ENCODE assay signal across 11 cellular contexts in the genomic region with DNA sequence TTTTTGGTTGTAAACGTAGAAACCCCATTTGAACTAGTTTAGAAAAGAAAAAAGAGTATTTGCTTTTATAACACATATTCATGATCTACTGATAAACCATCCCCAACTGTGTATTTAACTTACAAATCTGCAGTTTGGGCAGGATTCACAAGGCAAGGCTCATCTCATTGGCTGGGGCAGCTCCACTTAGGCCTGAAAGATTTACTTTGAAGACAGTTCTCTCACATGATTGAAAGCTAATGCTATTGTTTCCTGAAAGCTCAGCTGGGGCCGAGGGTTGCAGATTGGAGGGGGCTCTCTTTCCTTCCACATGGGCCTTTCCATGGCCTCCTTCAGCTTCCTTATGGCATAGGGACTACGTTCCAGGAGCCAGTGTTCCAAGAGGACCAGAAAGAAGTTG. TPM values are rescaled to one million over a fixed set of nuclear protein-coding genes. Genes with fewer than 3 reads are reported as not detected.
DNase-seq lines count a peak whose midpoint lies in the region; ATAC-seq and TF ChIP-seq lines count a peak whose summit lies in the region.
"Had no signal": no experiment of that assay in that cellular context is flagged by ENCODE, and none has a peak within 500 bp of the region (broad histone marks: within the 10 kb centered on the region; RNA-seq: fewer than 3 reads in every experiment).

No MANE protein-coding gene starts in this region.

- in situ Hi-C loops in mammary epithelial cell (cut with MboI; ENCODE audit: low sequenced_read_pairs in 2 of 2) = no loop called here

- no peaks in the 10 kb centered on the region for H3K23me2 ChIP-seq in H9 (ENCODE audit: insufficient read length, low read depth, low read length, poor library complexity, severe bottlenecking)

- no peak overlapping the region for H2BK12ac ChIP-seq in H9 (ENCODE audit: insufficient read length, low read depth, low read length)

- CTCF ChIA-PET in mammary epithelial cell (lab: Charles Lee; ENCODE audit: low non-redundant PET) = no interaction called here
- CTCF ChIA-PET in HEK293T (lab: Yijun Ruan, JAX) = no interaction called here

- H2AK5ac ChIP-seq in H9 (ENCODE audit: insufficient read length, low read length) = no peak overlapping the region

- H3T11ph ChIP-seq in H9 (ENCODE audit: low read length) = no peak overlapping the region

- H2BK5ac ChIP-seq in H9 (ENCODE audit: insufficient read length, low read length) = no peak overlapping the region

- H3K18ac ChIP-seq in H9 (ENCODE audit: insufficient read length, low read depth, low read length) = no peak overlapping the region

- WGBS in mammary epithelial cell (ENCODE audit: low coverage, missing lambda C conversion rate) = 38% methylated on average over 3 of the region's 3 CpGs
- WGBS in upper lobe of left lung, 2 donors = 51 to 64% methylated on average over 3 of the region's 3 CpGs
- WGBS in H9 (ENCODE audit: extremely low coverage, insufficient read length, low lambda C conversion rate) = no CpG with 5 or more reads among the region's 3 CpGs

- H2AFZ ChIP-seq in mammary epithelial cell (ENCODE audit: low read depth, low read length) (peak overlapping the region; percentile 49), H9 (ENCODE audit: low read length) (no peak overlapping the region)

- no TSS peak for BruUV-seq in mammary epithelial cell (replicated peaks; lab: Mats Ljungman, UMichigan)

- no peak overlapping the region for H4K91ac ChIP-seq in H9 (ENCODE audit: insufficient read length, low read depth, low read length)

- no peaks in the 10 kb centered on the region for H3K79me1 ChIP-seq in H9 (ENCODE audit: insufficient read depth, low read depth, low read length, poor library complexity, severe bottlenecking)

- no peaks in the 10 kb centered on the region for H3K9me3 ChIP-seq in mammary epithelial cell (replicated peaks; ENCODE audit: insufficient read depth, low read length)
- H3K9me3 ChIP-seq in breast epithelium = peaks cover 0 to 15% of the 10 kb centered on the region in 2 donors
- H3K9me3 ChIP-seq in upper lobe of left lung = peaks cover 4 to 7% (median 5%) of the 10 kb centered on the region in 4 donors
- H3K9me3 ChIP-seq in H9 (ENCODE audit: control insufficient read depth, low read depth, low read length) = no peaks in the 10 kb centered on the region

- no peaks in the 10 kb centered on the region for H4K20me1 ChIP-seq in mammary epithelial cell (ENCODE audit: insufficient read depth, low read length)
- H4K20me1 ChIP-seq in H9 (ENCODE audit: control insufficient read depth, insufficient read depth, insufficient read length) = no peaks in the 10 kb centered on the region

- H3K4me1 ChIP-seq in mammary epithelial cell (ENCODE audit: insufficient read depth, low read length) (no peaks in the 10 kb centered on the region), breast epithelium (no peaks in the 10 kb centered on the region), upper lobe of left lung (no peaks in the 10 kb centered on the region), H9 (ENCODE audit: insufficient read depth, low read length) (no peaks in the 10 kb centered on the region)

- H3K14ac ChIP-seq in H9 (ENCODE audit: insufficient read depth, low read length) = no peak overlapping the region

- no peak overlapping the region for H4K8ac ChIP-seq in H9 (replicated peaks; ENCODE audit: insufficient read length, low read depth, low read length)

- TF ChIP-seq CTCF in mammary epithelial cell (conservative IDR thresholded peaks at IDR 0.05 in 1 of 2, IDR thresholded peaks at IDR 0.05 in 1 of 2; ENCODE audit: extremely low read depth in 1 of 2, insufficient read depth in 1 of 2, low read depth in 1 of 2, low read length in 2 of 2) (no peak), breast epithelium (IDR thresholded peaks at IDR 0.05) (no peak), upper lobe of left lung (IDR thresholded peaks at IDR 0.05) (no peak), H9 (conservative IDR thresholded peaks at IDR 0.05) (no peak)

- POLR2A ChIA-PET in HEK293T (lab: Yijun Ruan, JAX) = no interaction called here

- no peaks in the 10 kb centered on the region for H3K27me3 Mint-ChIP-seq in activated T-helper 2 cell treated with anti-CD3 and anti-CD28 coated beads, Interferon-gamma antibody, Interleukin-2, Interleukin-4, amounts not matched to agents 10 μg/mL and 5 μg/mL and 100 μg/mL, durations not matched to agents 14 hours and 24 hours and 36 hours (ENCODE audit: low read depth)
- H3K27me3 Mint-ChIP-seq in H9 (ENCODE audit: low read depth) = no peaks in the 10 kb centered on the region

- H3K36me3 ChIP-seq in mammary epithelial cell (ENCODE audit: insufficient read depth, low read length) (no peaks in the 10 kb centered on the region), breast epithelium (no peaks in the 10 kb centered on the region), upper lobe of left lung (no peaks in the 10 kb centered on the region)

- TF ChIP-seq POLR2A in breast epithelium (IDR thresholded peaks at IDR 0.05) (no peak), upper lobe of left lung (IDR thresholded peaks at IDR 0.05) (no peak)

- H3K4me3 Mint-ChIP-seq in activated T-helper 2 cell treated with anti-CD3 and anti-CD28 coated beads, Interferon-gamma antibody, Interleukin-2, Interleukin-4, amounts not matched to agents 10 μg/mL and 5 μg/mL and 100 μg/mL, durations not matched to agents 14 hours and 24 hours and 36 hours (ENCODE audit: low read depth) = peak overlapping the region; percentile 74
- no peak overlapping the region for H3K4me3 Mint-ChIP-seq in H9

- H3K4me1 Mint-ChIP-seq in activated T-helper 2 cell treated with anti-CD3 and anti-CD28 coated beads, Interferon-gamma antibody, Interleukin-2, Interleukin-4, amounts not matched to agents 10 μg/mL and 5 μg/mL and 100 μg/mL, durations not matched to agents 14 hours and 24 hours and 36 hours (ENCODE audit: low read depth) = peaks cover 38% of the 10 kb centered on the region
- peaks cover 3 to 8% of the 10 kb centered on the region in 2 experiments; a peak in 3 of 4 replicates for H3K4me1 Mint-ChIP-seq in H9

- H3K4me3 ChIP-seq in mammary epithelial cell (replicated peaks in 1 of 3; ENCODE audit: insufficient read depth in 1 of 3, low read depth in 2 of 3, low read length in 3 of 3) = no peak overlapping the region
- no peak overlapping the region for H3K4me3 ChIP-seq in breast epithelium
- peak overlapping the region in 2 of 4 donors; percentile 13 to 30 for H3K4me3 ChIP-seq in upper lobe of left lung

- no peak overlapping the region for H2BK20ac ChIP-seq in H9 (ENCODE audit: low read depth, low read length, poor library complexity, severe bottlenecking)

- H3K4me2 ChIP-seq in mammary epithelial cell (ENCODE audit: insufficient read depth, low read depth, low read length) (no peak overlapping the region), H9 (ENCODE audit: insufficient read depth, insufficient read length, low read length) (no peak overlapping the region)

- intact Hi-C loops in mammary epithelial cell (cut with micrococcal nuclease) = no loop called here
- intact Hi-C loops in breast epithelium (cut with DNase I; ENCODE audit: low total_unique reads) = no loop called here
- intact Hi-C loops in activated T-helper 2 cell treated with anti-CD3 and anti-CD28 coated beads, Interferon-gamma antibody, Interleukin-2, Interleukin-4, amounts not matched to agents 10 μg/mL and 5 μg/mL and 100 μg/mL, durations not matched to agents 14 hours and 24 hours and 36 hours (cut with micrococcal nuclease) = loop anchor here (2.0 kb wide), 1 partner anchor 28 kb away; no protein-coding TSS in a partner anchor

- dilution Hi-C loops in mammary epithelial cell (cut with HindIII; ENCODE audit: low sequenced_read_pairs) = no loop called here

- H3K4ac ChIP-seq in H9 (ENCODE audit: low read depth, low read length) = no peak overlapping the region

- peak overlapping the region; percentile 90 for H3K27ac Mint-ChIP-seq in activated T-helper 2 cell treated with anti-CD3 and anti-CD28 coated beads, Interferon-gamma antibody, Interleukin-2, Interleukin-4, amounts not matched to agents 10 μg/mL and 5 μg/mL and 100 μg/mL, durations not matched to agents 14 hours and 24 hours and 36 hours
- no peak overlapping the region; a peak in 1 of 7 replicates for H3K27ac Mint-ChIP-seq in H9

- H3K27me3 ChIP-seq in mammary epithelial cell (ENCODE audit: insufficient read depth, low read length) (no peaks in the 10 kb centered on the region), breast epithelium (no peaks in the 10 kb centered on the region), upper lobe of left lung (no peaks in the 10 kb centered on the region), H9 (ENCODE audit: insufficient read depth, low read length) (no peaks in the 10 kb centered on the region)

- no peak overlapping the region for H4K5ac ChIP-seq in H9 (ENCODE audit: insufficient read length, low read depth, low read length)

- H3K27ac ChIP-seq in mammary epithelial cell (ENCODE audit: insufficient read depth, low read depth, low read length) = no peak overlapping the region
- no peak overlapping the region for H3K27ac ChIP-seq in breast epithelium
- peak overlapping the region in 3 of 4 donors; percentile 21 to 55 (median 38) for H3K27ac ChIP-seq in upper lobe of left lung
- H3K27ac ChIP-seq in H9 (ENCODE audit: insufficient read length, low read depth, low read length) = no peak overlapping the region

- no peak overlapping the region for H2BK15ac ChIP-seq in H9 (ENCODE audit: low read depth, low read length)

- H3K56ac ChIP-seq in H9 (ENCODE audit: insufficient read length, low read depth, low read length) = no peak overlapping the region

- H2BK120ac ChIP-seq in H9 (ENCODE audit: low read depth, low read length, poor library complexity, severe bottlenecking) = no peak overlapping the region

- H3K23ac ChIP-seq in H9 (ENCODE audit: insufficient read length, low read depth, low read length) = no peak overlapping the region

- H3K9me3 Mint-ChIP-seq in activated T-helper 2 cell treated with anti-CD3 and anti-CD28 coated beads, Interferon-gamma antibody, Interleukin-2, Interleukin-4, amounts not matched to agents 10 μg/mL and 5 μg/mL and 100 μg/mL, durations not matched to agents 14 hours and 24 hours and 36 hours = peaks cover 13% of the 10 kb centered on the region
- peaks cover 6 to 7% of the 10 kb centered on the region in 2 experiments for H3K9me3 Mint-ChIP-seq in H9

- TF ChIP-seq EP300 in upper lobe of left lung (IDR thresholded peaks at IDR 0.05) = no peak

- H3K79me2 ChIP-seq in mammary epithelial cell (ENCODE audit: insufficient read depth, low read length) (no peaks in the 10 kb centered on the region), H9 (ENCODE audit: insufficient read depth, low read length) (no peaks in the 10 kb centered on the region)

- H3K9ac ChIP-seq in mammary epithelial cell (ENCODE audit: insufficient read depth, low read length) (no peak overlapping the region), H9 (ENCODE audit: extremely low read depth, insufficient read length, low read length) (no peak overlapping the region)

- DNase-seq in mammary epithelial cell (no peak), breast epithelium (ENCODE audit: low spot score in 2 of 2) (no peak), upper lobe of left lung (no peak), NK-92 (lab: John Stamatoyannopoulos, UW; ENCODE audit: unreplicated experiment) (no peak), HEK293T (ENCODE audit: extremely low spot score) (no peak), H9 (no peak)
- DNase-seq in activated T-helper 2 cell treated with anti-CD3 and anti-CD28 coated beads, Interferon-gamma antibody, Interleukin-2, Interleukin-4, amounts not matched to agents 10 μg/mL and 5 μg/mL and 100 μg/mL, durations not matched to agents 14 hours and 24 hours and 36 hours (ENCODE audit: low spot score) = no peak
- DNase-seq: activated CD4-positive, CD25-positive, alpha-beta regulatory T cell treated with anti-CD3 and anti-CD28 coated beads, Interleukin-2, amount 50 U/mL, for 72 hours; substantia nigra had no signal

- peaks cover 53% of the 10 kb centered on the region for H3K36me3 Mint-ChIP-seq in activated T-helper 2 cell treated with anti-CD3 and anti-CD28 coated beads, Interferon-gamma antibody, Interleukin-2, Interleukin-4, amounts not matched to agents 10 μg/mL and 5 μg/mL and 100 μg/mL, durations not matched to agents 14 hours and 24 hours and 36 hours (ENCODE audit: low read depth)
- H3K36me3 Mint-ChIP-seq in H9 (ENCODE audit: insufficient read depth in 1 of 3, low read depth in 3 of 3) = peaks cover 0 to 5% (median 2%) of the 10 kb centered on the region in 3 experiments; a peak in 4 of 7 replicates

- peak; percentile 31 for ATAC-seq in HG03045 (IDR thresholded peaks at IDR 0.05; ENCODE audit: unreplicated experiment)
- no peak for ATAC-seq in upper lobe of left lung (ENCODE audit: low FRiP score in 2 of 2)

RNA-seq across cellular contexts. Expression of a gene that starts 47.4 kb away (rescaled TPM):
- total RNA-seq in mammary epithelial cell = not detected
- polyA plus RNA-seq in mammary epithelial cell = not detected
- not detected for polyA minus RNA-seq in mammary epithelial cell
- 10 to 100 TPM in 2 of 3 donors, 1 to 10 TPM in 1; 8.9 to 13.4 (median 10.7) TPM for total RNA-seq in breast epithelium
- total RNA-seq in activated T-helper 2 cell treated with anti-CD3 and anti-CD28 coated beads, Interferon-gamma antibody, Interleukin-2, Interleukin-4, amounts not matched to agents 10 μg/mL and 5 μg/mL and 100 μg/mL, durations not matched to agents 14 hours and 24 hours and 36 hours = 54.1 and 58.3 TPM in 2 replicates
- total RNA-seq in upper lobe of left lung = 10 to 100 TPM; 11.9 to 57.6 (median 17.5) TPM
- total RNA-seq in H9 (2021) = not detected in 2 replicates
- total RNA-seq: bronchial epithelial cell had no signal

Comparison
In these comparisons a context has a peak if more than half of its experiments do, and no peak if none do; other contexts are left out.
1. H3K27ac ChIP-seq: peak in upper lobe of left lung (3 of 4); none in mammary epithelial cell (single experiment), breast epithelium (0 of 2) and H9 (single experiment).